ENCODE assay signal across 9 cellular contexts in the genomic region with DNA sequence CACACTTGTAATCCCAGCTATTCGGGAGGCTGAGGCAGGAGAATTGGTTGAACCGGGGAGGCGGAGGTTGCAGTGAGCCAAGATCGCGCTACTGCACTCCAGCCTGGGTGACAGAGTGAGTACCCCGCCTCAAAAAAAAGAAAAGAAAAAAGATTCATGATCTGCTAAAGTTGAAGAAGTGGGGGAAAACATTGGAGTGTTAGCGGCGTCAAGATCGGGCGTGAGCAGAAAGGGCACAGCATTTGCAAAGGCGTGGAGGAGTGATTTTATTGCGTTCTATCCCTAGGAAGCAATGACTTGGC. TPM values are rescaled to one million over a fixed set of nuclear protein-coding genes. Genes with fewer than 3 reads are reported as not detected.
DNase-seq lines count a peak whose midpoint lies in the region; ATAC-seq and TF ChIP-seq lines count a peak whose summit lies in the region.
"Had no signal": no experiment of that assay in that cellular context is flagged by ENCODE, and none has a peak within 500 bp of the region (broad histone marks: within the 10 kb centered on the region; RNA-seq: fewer than 3 reads in every experiment).

No MANE protein-coding gene starts in this region.

- H3K4me3 ChIP-seq in heart left ventricle (peak overlapping the region in 9 of 12 donors; percentile 21 to 43 (median 29)), astrocyte of the spinal cord (ENCODE audit: low read depth, low read length) (peak overlapping the region; percentile 28), mesodermal cell (ENCODE audit: extremely low read depth, insufficient read depth, low read length, poor library complexity, severe bottlenecking) (peak overlapping the region; percentile 16), left lung (peak overlapping the region in 1 of 2 donors; percentile 20)
- H3K4me3 ChIP-seq: prostate gland had no signal

- peaks cover 3% of the 10 kb centered on the region for H3K36me3 Mint-ChIP-seq in type B pancreatic cell

- 25 to 30% (median 28%) methylated on average over 12 of the region's 12 CpGs for WGBS in heart left ventricle, 4 donors
- WGBS in mesodermal cell (ENCODE audit: insufficient coverage in 2 of 2), 2 experiments = 39 to 57% methylated on average over 9 to 12 of the region's 12 CpGs

- H3K4me1 ChIP-seq in heart left ventricle (peaks cover 8 to 39% (median 27%) of the 10 kb centered on the region in 12 donors), mesodermal cell (ENCODE audit: control insufficient read depth, insufficient read depth, low read length, poor library complexity, severe bottlenecking) (peaks cover 12% of the 10 kb centered on the region), left lung (peaks cover 20 to 38% of the 10 kb centered on the region in 2 donors)

- DNase-seq in heart left ventricle (no peak), left cardiac atrium (no peak), astrocyte of the spinal cord (ENCODE audit: low read depth, low spot score) (no peak), type B pancreatic cell (ENCODE audit: extremely low spot score, unreplicated experiment) (no peak), NCI-H226 (no peak), left lung (no peak)

- no peak for TF ChIP-seq CTCF in heart left ventricle (IDR thresholded peaks at IDR 0.05)
- TF ChIP-seq CTCF in astrocyte of the spinal cord (IDR thresholded peaks at IDR 0.05; ENCODE audit: low read depth, low read length) = no peak
- TF ChIP-seq CTCF in type B pancreatic cell (conservative IDR thresholded peaks at IDR 0.05) = no peak
- no peak for TF ChIP-seq CTCF in left lung (IDR thresholded peaks at IDR 0.05)

- in situ Hi-C loops in astrocyte of the spinal cord (cut with HindIII; ENCODE audit: low sequenced_read_pairs) = no loop called here

- no peaks in the 10 kb centered on the region for H3K27me3 Mint-ChIP-seq in type B pancreatic cell

- no peaks in the 10 kb centered on the region for H3K9me3 ChIP-seq in heart left ventricle
- no peaks in the 10 kb centered on the region for H3K9me3 ChIP-seq in mesodermal cell (ENCODE audit: control insufficient read depth, low read length)
- H3K9me3 ChIP-seq in left lung = no peaks in the 10 kb centered on the region
- H3K9me3 ChIP-seq: prostate gland had no signal

- H3K9me3 Mint-ChIP-seq in type B pancreatic cell = no peaks in the 10 kb centered on the region

- no peak for TF ChIP-seq POLR2A in heart left ventricle (IDR thresholded peaks at IDR 0.05)

- intact Hi-C loops in heart left ventricle (cut with DNase I) = loop anchor here (1.0 to 10.0 kb wide), 12 partner anchors 35 to 153 kb away; a partner anchor contains a TSS
- intact Hi-C loops in left cardiac atrium (cut with DNase I) = loop anchor here (5.0 kb wide), 3 partner anchors 50 to 155 kb away; a partner anchor contains a TSS
- intact Hi-C loops in left lung (cut with DNase I) = loop anchor here in 1 of 2 donors (5.0 kb wide), 1 partner anchor 150 kb away; no protein-coding TSS in a partner anchor

- peak overlapping the region; percentile 91 for H3K4me3 Mint-ChIP-seq in type B pancreatic cell

- no peaks in the 10 kb centered on the region for H3K27me3 ChIP-seq in heart left ventricle
- H3K27me3 ChIP-seq in left lung = no peaks in the 10 kb centered on the region

- ATAC-seq in heart left ventricle = no peak
- no peak for ATAC-seq in left cardiac atrium
- no peak for ATAC-seq in GM19455 (IDR thresholded peaks at IDR 0.05; ENCODE audit: unreplicated experiment)
- ATAC-seq in left lung = no peak

- H3K27ac ChIP-seq in heart left ventricle (peak overlapping the region in 10 of 12 donors; percentile 40 to 71 (median 62)), mesodermal cell (ENCODE audit: low read depth, low read length, severe bottlenecking) (peak overlapping the region; percentile 66), left lung (peak overlapping the region in 1 of 2 donors; percentile 64)

- H3K4me1 Mint-ChIP-seq in type B pancreatic cell (ENCODE audit: unreplicated experiment) = peaks cover 12% of the 10 kb centered on the region

- H3K36me3 ChIP-seq in heart left ventricle (peaks cover 0 to 23% (median 14%) of the 10 kb centered on the region in 9 donors), mesodermal cell (ENCODE audit: control insufficient read depth, insufficient read depth, low read length) (peaks cover 17% of the 10 kb centered on the region), left lung (peaks cover 0 to 28% of the 10 kb centered on the region in 2 donors)
- H3K36me3 ChIP-seq: prostate gland had no signal

- H3K27ac Mint-ChIP-seq in type B pancreatic cell = peak overlapping the region; percentile 88

RNA-seq across cellular contexts. Expression of a gene that starts 0.9 kb away (rescaled TPM):
- total RNA-seq in heart left ventricle (100 to 1,000 TPM in 8 of 9 donors, 10 to 100 TPM in 1; 98.9 to 204 (median 137) TPM), left cardiac atrium (100 to 1,000 TPM; 125 to 186 TPM), type B pancreatic cell (ENCODE audit: low replicate concordance) (119 and 123 TPM in 2 replicates), left lung (100 to 1,000 TPM; 195 to 268 TPM)
- polyA plus RNA-seq in heart left ventricle = 100 to 1,000 TPM in 1 of 2 donors, 10 to 100 TPM in 1; 98.9 to 118 TPM
- 99.8 TPM for polyA plus RNA-seq in mesodermal cell (2013, experiment 1 of 2)
- 90.0 TPM for polyA plus RNA-seq in mesodermal cell (2013, experiment 2 of 2)

RNA-seq across cellular contexts. Expression of a gene that starts 15.8 kb away (rescaled TPM):
- total RNA-seq in heart left ventricle (10 to 100 TPM; 16.6 to 31.8 (median 25.7) TPM), left cardiac atrium (10 to 100 TPM; 24.7 to 28.2 TPM), type B pancreatic cell (ENCODE audit: low replicate concordance) (39.2 and 67.7 TPM in 2 replicates), left lung (10 to 100 TPM; 29.0 to 40.9 TPM)
- polyA plus RNA-seq in heart left ventricle = 10 to 100 TPM; 32.1 to 46.6 TPM
- polyA plus RNA-seq in mesodermal cell (2013, experiment 1 of 2) = 21.9 TPM
- 14.1 TPM for polyA plus RNA-seq in mesodermal cell (2013, experiment 2 of 2)
